Comparison of ENCODE assay signal across 2 cellular contexts in the genomic region with DNA sequence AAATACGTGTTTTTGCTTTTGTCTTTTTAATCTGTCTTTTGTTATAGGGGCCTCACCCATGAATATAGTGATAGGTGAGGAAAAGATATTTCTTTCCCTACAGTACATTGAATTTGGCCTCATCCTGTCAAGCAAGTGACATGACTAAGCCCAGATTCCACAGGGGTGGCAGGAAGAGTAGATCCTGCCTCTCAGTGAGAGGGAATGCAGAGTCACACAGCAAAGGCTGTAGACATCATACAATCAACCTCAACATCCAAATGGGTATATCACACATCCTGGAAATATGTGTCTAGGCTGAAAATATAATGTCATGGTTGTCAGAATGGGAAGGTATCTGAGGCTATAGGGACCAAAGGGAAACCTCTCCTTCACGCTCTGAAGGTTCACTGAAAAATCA.
A peak's percentile ranks its signal among the peaks of the same experiment; 100 is the strongest.
TF ChIP-seq lines count a peak whose summit lies in the region.

No MANE protein-coding gene starts in this region.

TF ChIP-seq in SK-N-SH, 30 proteins besides CTCF, POLR2A, EP300 and RAD21 (continued from another document):
- TF ChIP-seq PBX3 (IDR thresholded peaks at IDR 0.05) (peak; percentile 34; the same call in 1 of the 2 replicates), FOSL2 (IDR thresholded peaks at IDR 0.05; ENCODE audit: borderline replicate concordance, low read depth) (peak; percentile 43; the same call in 1 of the 2 replicates), TCF12 (IDR thresholded peaks at IDR 0.05) (peak; percentile 36; the same call in 1 of the 2 replicates)

TF ChIP-seq in SK-N-SH treated with all-trans-retinoic acid at 6 μM for 48 hours, 23 proteins besides CTCF, POLR2A, EP300 and RAD21 (continued from another document):
- TF ChIP-seq CSRNP3 (CRISPR knock-in tag; IDR thresholded peaks at IDR 0.05) = no peak
- TF ChIP-seq BACH2 (CRISPR knock-in tag; IDR thresholded peaks at IDR 0.05; ENCODE audit: borderline replicate concordance) = no peak
- no peak for TF ChIP-seq TSHZ2 (CRISPR knock-in tag; IDR thresholded peaks at IDR 0.05)
